Comparison of ENCODE assay signal across 18 cellular contexts in genomic region chr13:105519766-105520165, GRCh38.
"Had no signal": no experiment of that assay in that cellular context is flagged by ENCODE, and none has a peak within 500 bp of the region (broad histone marks: within the 10 kb centered on the region; RNA-seq: fewer than 3 reads in every experiment).

No MANE protein-coding gene starts in this region.

- DNase-seq: dermis blood vessel endothelial cell; esophagus squamous epithelium; gastrocnemius medialis; heart right ventricle; hypothalamus; islet precursor cell; left cardiac atrium; left ventricle myocardium inferior; lower lobe of right lung; natural killer cell; ovary; sigmoid colon; small intestine; stimulated activated CD4-positive, alpha-beta T cell treated with anti-CD3 and anti-CD28 coated beads, Interleukin-2, amount 100 ng/mL, for 48 hours; stimulated activated naive CD4-positive, alpha-beta T cell treated with Interleukin-2 at 50 U/mL for 16 hours; thyroid gland had no signal

- H3K4me3 ChIP-seq: esophagus squamous epithelium, gastrocnemius medialis, heart right ventricle, left ventricle myocardium inferior, lower lobe of right lung, ovary, right atrium auricular region, sigmoid colon, suprapubic skin, thyroid gland had no signal
